ENCODE assay signal across 26 cellular contexts in the genomic region with DNA sequence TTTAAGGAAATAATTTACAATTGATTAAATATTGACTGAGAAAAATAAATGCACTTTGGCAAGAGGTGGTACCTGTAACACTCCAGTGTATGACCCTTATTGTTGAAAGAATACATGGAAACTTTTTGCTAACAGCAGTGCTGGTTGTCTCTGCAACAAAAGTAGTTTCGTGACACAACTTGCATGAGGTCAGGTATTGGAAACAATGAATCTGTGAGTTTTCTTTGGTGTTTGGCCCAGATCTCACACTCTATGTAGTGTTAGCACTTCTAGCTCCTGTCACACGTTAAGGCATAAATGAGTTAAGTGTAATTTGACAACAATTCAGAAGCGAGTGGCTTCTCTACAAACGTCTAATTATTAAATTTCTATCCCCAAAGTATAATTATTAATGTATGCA.
"Had no signal": no experiment of that assay in that cellular context is flagged by ENCODE, and none has a peak within 500 bp of the region (broad histone marks: within the 10 kb centered on the region; RNA-seq: fewer than 3 reads in every experiment).

No MANE protein-coding gene starts in this region.

- H3K27ac Mint-ChIP-seq: endodermal cell; memory B cell; mesothelial cell of epicardium; natural killer cell treated with Interleukin-12 subunit alpha and Interleukin-12 subunit beta and Interleukin-15 and Interleukin-18, amount 100 ng/mL, for 72 hours; neural progenitor cell had no signal

- H3K36me3 ChIP-seq: left ventricle myocardium inferior, lower lobe of right lung, neural progenitor cell, ovary, right atrium auricular region, sigmoid colon, tibial artery, upper lobe of left lung, uterus had no signal

- H3K27ac ChIP-seq: hepatocyte, left ventricle myocardium inferior, lower lobe of right lung, neural progenitor cell, ovary, right atrium auricular region, sigmoid colon, skin epidermis, tibial artery, upper lobe of left lung, uterus had no signal

- H3K4me3 Mint-ChIP-seq: endodermal cell, memory B cell, mesothelial cell of epicardium, neural progenitor cell had no signal

- H3K4me1 Mint-ChIP-seq: endodermal cell, memory B cell, neural progenitor cell had no signal

- H3K36me3 Mint-ChIP-seq: memory B cell; natural killer cell treated with Interleukin-12 subunit alpha and Interleukin-12 subunit beta and Interleukin-15 and Interleukin-18, amount 100 ng/mL, for 72 hours; neural progenitor cell had no signal

- H3K27me3 ChIP-seq: hepatocyte, neural progenitor cell, ovary, right atrium auricular region, sigmoid colon, tibial artery, upper lobe of left lung, uterus had no signal

- H3K4me3 ChIP-seq: hepatocyte, left ventricle myocardium inferior, lower lobe of right lung, neural progenitor cell, ovary, right atrium auricular region, sigmoid colon, skin epidermis, tibial artery, upper lobe of left lung, uterus had no signal

- DNase-seq: dermis blood vessel endothelial cell; effector CD4-positive, alpha-beta T cell; endodermal cell; erythroblast; foreskin melanocyte; head of caudate nucleus; kidney; left cardiac atrium; left ventricle myocardium inferior; lower lobe of right lung; nucleus accumbens; ovary; sigmoid colon; stimulated activated CD4-positive, alpha-beta T cell treated with anti-CD3 and anti-CD28 coated beads, Interleukin-2, amount 100 ng/mL, for 24 hours; stimulated activated CD4-positive, alpha-beta T cell treated with anti-CD3 and anti-CD28 coated beads, Interleukin-4, amount 100 ng/mL, for 4 hours; stimulated activated naive CD4-positive, alpha-beta T cell; tibial artery; upper lobe of left lung; uterus had no signal

- H3K9me3 ChIP-seq: left ventricle myocardium inferior, lower lobe of right lung, ovary, right atrium auricular region, sigmoid colon, tibial artery, upper lobe of left lung, uterus had no signal

- H3K4me1 ChIP-seq: left ventricle myocardium inferior, lower lobe of right lung, neural progenitor cell, right atrium auricular region, sigmoid colon, tibial artery, upper lobe of left lung, uterus had no signal

- ATAC-seq: left cardiac atrium; lower lobe of right lung; natural killer cell treated with Interleukin-12 subunit alpha and Interleukin-12 subunit beta and Interleukin-15 and Interleukin-18, amount 100 ng/mL, for 72 hours had no signal

- H3K9me3 Mint-ChIP-seq: endodermal cell; memory B cell; natural killer cell treated with Interleukin-12 subunit alpha and Interleukin-12 subunit beta and Interleukin-15 and Interleukin-18, amount 100 ng/mL, for 72 hours had no signal
